21 cellular contexts compared by ENCODE assay signal in the genomic region with DNA sequence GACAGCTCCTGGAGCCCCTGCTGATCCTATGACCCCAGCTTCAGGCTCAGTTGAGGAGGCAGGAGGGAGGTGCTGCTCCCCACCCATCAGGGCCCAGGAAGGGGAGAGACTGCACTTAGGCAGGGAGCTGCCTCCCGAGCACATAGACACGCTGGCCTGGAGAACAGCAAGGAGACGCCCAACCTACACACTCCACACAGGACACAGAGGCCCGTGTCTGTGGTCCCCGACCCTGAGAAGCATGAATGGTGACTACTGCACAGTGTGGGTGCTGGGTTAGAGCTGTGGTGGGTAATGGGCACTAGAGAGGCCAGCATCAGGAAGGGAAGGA. TPM values are rescaled to one million over a fixed set of nuclear protein-coding genes. Genes with fewer than 3 reads are reported as not detected.
DNase-seq lines count a peak whose midpoint lies in the region; ATAC-seq and TF ChIP-seq lines count a peak whose summit lies in the region.
"Had no signal": no experiment of that assay in that cellular context is flagged by ENCODE, and none has a peak within 500 bp of the region (broad histone marks: within the 10 kb centered on the region; RNA-seq: fewer than 3 reads in every experiment).

No MANE protein-coding gene starts in this region.

- no peak overlapping the region for H3K27ac ChIP-seq in coronary artery
- peak overlapping the region; percentile 98 for H3K27ac ChIP-seq in temporal lobe (ENCODE audit: low read depth, low read length)

- TF ChIP-seq CTCF in coronary artery (IDR thresholded peaks at IDR 0.05), result no peak

- intact Hi-C loops in cardiac septum (cut with DNase I), result no loop called here
- intact Hi-C loops in left ventricle myocardium superior (cut with micrococcal nuclease), result no loop called here

- no peak for ATAC-seq in left ventricle myocardium superior
- ATAC-seq in HG02798 (IDR thresholded peaks at IDR 0.05; ENCODE audit: poor library complexity, unreplicated experiment), result no peak
- ATAC-seq: GM12878, K562 had no signal

- DNase-seq in cardiac septum (ENCODE audit: low spot score), result peak; percentile 71
- DNase-seq in left ventricle myocardium superior, result no peak
- DNase-seq in coronary artery (ENCODE audit: low spot score), result peak; percentile 55
- peak; percentile 55 for DNase-seq in mesenteric fat pad (ENCODE audit: low spot score)
- DNase-seq in NCI-H1694 (lab: John Stamatoyannopoulos, UW), result no peak
- DNase-seq in kidney glomerular epithelial cell (lab: John Stamatoyannopoulos, UW), result no peak
- DNase-seq: AML-193; Calu3; CD4-positive, CD25-positive, alpha-beta regulatory T cell; DMS79; HCEC 1CT; NCI-H2107; NCI-H345; NCI-H526 treated with DMSO at 0.1 percent for 48 hours had no signal

- H3K4me3 ChIP-seq in coronary artery, result no peak overlapping the region
- H3K4me3 ChIP-seq: GM12878, K562 had no signal

RNA-seq across cellular contexts. Expression of a gene that starts 1.1 kb away (rescaled TPM):
- total RNA-seq in cardiac septum (505 TPM), left ventricle myocardium superior (463 TPM), mesenteric fat pad (0.48 TPM), temporal lobe (not detected)
- total RNA-seq: A673; Calu3; CD4-positive, CD25-positive, alpha-beta regulatory T cell; G401; GM12878; K562; PC-3 had no signal

RNA-seq across cellular contexts. Expression of a gene that starts 18.3 kb away (rescaled TPM):
- total RNA-seq in cardiac septum, result 0.57 TPM
- total RNA-seq in left ventricle myocardium superior, result 0.12 TPM
- not detected for total RNA-seq in mesenteric fat pad
- total RNA-seq in temporal lobe, result not detected
- total RNA-seq: A673; Calu3; CD4-positive, CD25-positive, alpha-beta regulatory T cell; G401; GM12878; K562; PC-3 had no signal

RNA-seq across cellular contexts. Expression of a gene that starts 50.2 kb away (rescaled TPM):
- total RNA-seq in cardiac septum, result 202 TPM
- 90.5 TPM for total RNA-seq in left ventricle myocardium superior
- 58.2 TPM for total RNA-seq in mesenteric fat pad
- 14.0 TPM for total RNA-seq in temporal lobe

Comparison
In these comparisons a context has a peak if more than half of its experiments do, and no peak if none do; other contexts are left out.
1. DNase-seq: peak in cardiac septum (single experiment), coronary artery (single experiment) and mesenteric fat pad (single experiment); none in left ventricle myocardium superior (single experiment), NCI-H1694 (single experiment) and kidney glomerular epithelial cell (single experiment).
2. RNA of a gene that starts 1.1 kb away (total RNA-seq): 505 TPM in cardiac septum (single experiment) and 463 TPM in left ventricle myocardium superior (single experiment); 0.48 TPM in mesenteric fat pad (single experiment) and not detected in temporal lobe (single experiment); every median in the first group is over 100 times any median in the second.